In genomic region chr15:60480149-60480548, GRCh38 we compare ENCODE assay signal across 10 cellular contexts. TPM values are rescaled to one million over a fixed set of nuclear protein-coding genes. Genes with fewer than 3 reads are reported as not detected.
A peak's percentile ranks its signal among the peaks of the same experiment; 100 is the strongest.
DNase-seq lines count a peak whose midpoint lies in the region; ATAC-seq and TF ChIP-seq lines count a peak whose summit lies in the region.
"Had no signal": no experiment of that assay in that cellular context is flagged by ENCODE, and none has a peak within 500 bp of the region (broad histone marks: within the 10 kb centered on the region; RNA-seq: fewer than 3 reads in every experiment).

No MANE protein-coding gene starts in this region.

- H3K27ac Mint-ChIP-seq in Caco-2 (ENCODE audit: unreplicated experiment): peak overlapping the region; percentile 98
- H3K27ac Mint-ChIP-seq in activated naive CD8-positive, alpha-beta T cell treated with anti-CD3 and anti-CD28 coated beads for 36 hours: peak overlapping the region; percentile 100
- H3K27ac Mint-ChIP-seq in naive thymus-derived CD8-positive, alpha-beta T cell: peak overlapping the region; percentile 99 to 100 (median 100)

- no peaks in the 10 kb centered on the region for H3K9me3 Mint-ChIP-seq in Caco-2 (ENCODE audit: unreplicated experiment)
- H3K9me3 Mint-ChIP-seq in activated naive CD8-positive, alpha-beta T cell treated with anti-CD3 and anti-CD28 coated beads for 36 hours: no peaks in the 10 kb centered on the region
- no peaks in the 10 kb centered on the region for H3K9me3 Mint-ChIP-seq in naive thymus-derived CD8-positive, alpha-beta T cell

- H3K9me3 ChIP-seq in Caco-2: no peaks in the 10 kb centered on the region
- no peaks in the 10 kb centered on the region for H3K9me3 ChIP-seq in HUES6 (ENCODE audit: control insufficient read depth, insufficient read depth, low read depth, low read length)

- CTCF ChIA-PET in Caco-2 (lab: Charles Lee): interaction anchor here (1.0 kb wide), 1 partner anchor 121 kb away, joined by 3 read pairs; no protein-coding TSS in a partner anchor

- H3K4me1 ChIP-seq in Caco-2 (peaks cover 16% of the 10 kb centered on the region), HUES6 (ENCODE audit: control insufficient read depth, insufficient read depth, low read length) (peaks cover 12% of the 10 kb centered on the region)

- H3K36me3 Mint-ChIP-seq in Caco-2 (ENCODE audit: insufficient read depth, unreplicated experiment): peaks cover 7% of the 10 kb centered on the region
- H3K36me3 Mint-ChIP-seq in activated naive CD8-positive, alpha-beta T cell treated with anti-CD3 and anti-CD28 coated beads for 36 hours: peaks cover 23% of the 10 kb centered on the region
- H3K36me3 Mint-ChIP-seq in naive thymus-derived CD8-positive, alpha-beta T cell: peaks cover 0 to 12% (median 3%) of the 10 kb centered on the region in 3 donors

- no peaks in the 10 kb centered on the region for H3K27me3 ChIP-seq in Caco-2 (replicated peaks; ENCODE audit: control insufficient read depth, insufficient read depth, low read length)
- H3K27me3 ChIP-seq in HUES6 (ENCODE audit: control insufficient read depth, insufficient read depth, low read length): no peaks in the 10 kb centered on the region

- no TSS peak for BruUV-seq in Caco-2 (replicated peaks; lab: Mats Ljungman, UMichigan)

- H3K4me1 Mint-ChIP-seq in Caco-2 (ENCODE audit: low read depth, unreplicated experiment): peaks cover 16% of the 10 kb centered on the region
- peaks cover 60% of the 10 kb centered on the region for H3K4me1 Mint-ChIP-seq in activated naive CD8-positive, alpha-beta T cell treated with anti-CD3 and anti-CD28 coated beads for 36 hours
- peaks cover 21 to 72% (median 67%) of the 10 kb centered on the region in 4 donors for H3K4me1 Mint-ChIP-seq in naive thymus-derived CD8-positive, alpha-beta T cell

- H3K36me3 ChIP-seq in Caco-2 (ENCODE audit: control insufficient read depth, insufficient read depth, low read length) (no peaks in the 10 kb centered on the region), HUES6 (ENCODE audit: control insufficient read depth, insufficient read depth, low read length) (peaks cover 13% of the 10 kb centered on the region; the same call in 1 of the 2 replicates)

- no peak overlapping the region for H3K9ac ChIP-seq in HUES6 (ENCODE audit: low read length)

- no peak for TF ChIP-seq CTCF in Caco-2 (IDR thresholded peaks at IDR 0.05; ENCODE audit: insufficient read depth in 1 of 2, low read depth in 1 of 2, low read length in 1 of 2, severe bottlenecking in 1 of 2, unreplicated experiment in 1 of 2)

- POLR2A ChIA-PET in Caco-2 (lab: Charles Lee): interaction anchor here (0.9 kb wide), 1 partner anchor 23 kb away, joined by 4 read pairs; no protein-coding TSS in a partner anchor
- POLR2A ChIA-PET in naive thymus-derived CD8-positive, alpha-beta T cell (lab: Charles Lee): interaction anchor here (0.9 to 1.7 kb wide), 5 partner anchors 31 to 82 kb away, joined by 3 to 6 read pairs (median 5); partner anchors contain the start of gene ANXA2

- peak overlapping the region; percentile 82 for H3K4me3 Mint-ChIP-seq in Caco-2 (ENCODE audit: unreplicated experiment)
- H3K4me3 Mint-ChIP-seq in activated naive CD8-positive, alpha-beta T cell treated with anti-CD3 and anti-CD28 coated beads for 36 hours: peak overlapping the region; percentile 100
- H3K4me3 Mint-ChIP-seq in naive thymus-derived CD8-positive, alpha-beta T cell: peak overlapping the region; percentile 93 to 100 (median 97)

- no peak overlapping the region for H3K27ac ChIP-seq in HUES6 (ENCODE audit: low read depth, low read length)

- no peak overlapping the region for H3K4me3 ChIP-seq in Caco-2 (ENCODE audit: low read depth, low read length)
- peak overlapping the region; percentile 75 for H3K4me3 ChIP-seq in HUES6 (ENCODE audit: low read depth, low read length)

- no peak for DNase-seq in Caco-2
- DNase-seq in activated naive CD8-positive, alpha-beta T cell treated with anti-CD3 and anti-CD28 coated beads for 36 hours: no peak
- DNase-seq in naive thymus-derived CD8-positive, alpha-beta T cell: peak in 1 of 10 donors; percentile 13
- DNase-seq in NCI-H1092 (lab: John Stamatoyannopoulos, UW): no peak
- DNase-seq in stimulated activated CD4-positive, alpha-beta T cell treated with anti-CD3 and anti-CD28 coated beads, Interleukin-4, amount 100 ng/mL, for 4 hours: no peak
- DNase-seq: DMS153, kidney glomerular epithelial cell had no signal

- ATAC-seq in naive thymus-derived CD8-positive, alpha-beta T cell: no peak
- no peak for ATAC-seq in HG03460 (IDR thresholded peaks at IDR 0.05; ENCODE audit: unreplicated experiment)
- ATAC-seq in GM21360 (IDR thresholded peaks at IDR 0.05; ENCODE audit: unreplicated experiment): no peak

- intact Hi-C loops in Caco-2 (cut with micrococcal nuclease; ENCODE audit: unreplicated experiment): no loop called here

- no peaks in the 10 kb centered on the region for H3K27me3 Mint-ChIP-seq in Caco-2 (ENCODE audit: insufficient read depth, unreplicated experiment)
- peaks cover 7% of the 10 kb centered on the region for H3K27me3 Mint-ChIP-seq in activated naive CD8-positive, alpha-beta T cell treated with anti-CD3 and anti-CD28 coated beads for 36 hours
- H3K27me3 Mint-ChIP-seq in naive thymus-derived CD8-positive, alpha-beta T cell: peaks cover 0 to 1% (median 0%) of the 10 kb centered on the region in 5 donors

RNA-seq across cellular contexts. Expression of gene ICE2, which starts 1.2 kb away (rescaled TPM):
- total RNA-seq in Caco-2 (2022): 42.3 and 44.5 TPM in 2 replicates
- 10 to 100 TPM; 72.0 to 72.8 TPM for total RNA-seq in activated naive CD8-positive, alpha-beta T cell treated with anti-CD3 and anti-CD28 coated beads for 36 hours
- 10 to 100 TPM; 64.2 to 70.4 TPM for total RNA-seq in naive thymus-derived CD8-positive, alpha-beta T cell
- 10 to 100 TPM; 68.6 to 71.4 (median 69.2) TPM for polyA plus RNA-seq in naive thymus-derived CD8-positive, alpha-beta T cell
